ENCODE assay signal across 8 cellular contexts in genomic region chrX:140572724-140573123, GRCh38.
DNase-seq lines count a peak whose midpoint lies in the region; ATAC-seq, FAIRE-seq and TF ChIP-seq lines count a peak whose summit lies in the region.

No MANE protein-coding gene starts in this region.

- no peaks in the 10 kb centered on the region for H3K9me3 ChIP-seq in OCI-LY7 (ENCODE audit: low read length)
- no peaks in the 10 kb centered on the region for H3K9me3 ChIP-seq in prostate gland

- ATAC-seq in HG03064 (IDR thresholded peaks at IDR 0.05; ENCODE audit: low read depth, unreplicated experiment) (peak; percentile 87), GM21367 (IDR thresholded peaks at IDR 0.05; ENCODE audit: unreplicated experiment) (no peak)

- no peaks in the 10 kb centered on the region for H3K9me2 ChIP-seq in OCI-LY7 (ENCODE audit: insufficient read depth, low read length)

- H3K4me3 Mint-ChIP-seq in osteocyte (ENCODE audit: unreplicated experiment), result no peak overlapping the region

- no peaks in the 10 kb centered on the region for H3K9me3 Mint-ChIP-seq in osteocyte (ENCODE audit: unreplicated experiment)

- no TSS peak for BruUV-seq in OCI-LY7 (replicated peaks; lab: Mats Ljungman, UMichigan)

- no peaks in the 10 kb centered on the region for H3K79me2 ChIP-seq in OCI-LY7 (ENCODE audit: insufficient read depth, low read depth, low read length)

- H3K27ac Mint-ChIP-seq in osteocyte (ENCODE audit: unreplicated experiment), result no peak overlapping the region

- POLR2A ChIA-PET in OCI-LY7 (lab: Charles Lee), result no interaction called here

- no peak for TF ChIP-seq POLR2A in prostate gland (IDR thresholded peaks at IDR 0.05)

- H4K20me1 ChIP-seq in OCI-LY7 (ENCODE audit: insufficient read depth, low read length), result no peaks in the 10 kb centered on the region

- H3K36me3 ChIP-seq in OCI-LY7 (ENCODE audit: insufficient read depth, low read length) (no peaks in the 10 kb centered on the region), prostate gland (no peaks in the 10 kb centered on the region)

- no peaks in the 10 kb centered on the region for H3K27me3 Mint-ChIP-seq in osteocyte (ENCODE audit: unreplicated experiment)

- 0% methylated on average over 1 of the region's 1 CpG for WGBS in prostate gland

- H3K36me3 Mint-ChIP-seq in osteocyte (ENCODE audit: unreplicated experiment), result no peaks in the 10 kb centered on the region

- intact Hi-C loops in OCI-LY7 (cut with micrococcal nuclease; ENCODE audit: unreplicated experiment), result loop anchor here (2.0 to 10.0 kb wide), 2 partner anchors 92 to 160 kb away; no protein-coding TSS in a partner anchor
- intact Hi-C loops in prostate gland (cut with DNase I), result no loop called here

- H2AFZ ChIP-seq in OCI-LY7 (ENCODE audit: low read length), result no peak overlapping the region

- H3K4me1 Mint-ChIP-seq in osteocyte (ENCODE audit: unreplicated experiment), result no peaks in the 10 kb centered on the region

- FAIRE-seq in GM18507 (lab: Jason Lieb, UNC), result peak; percentile 66

- no peaks in the 10 kb centered on the region for H3K4me1 ChIP-seq in OCI-LY7 (ENCODE audit: insufficient read depth, low read length, poor library complexity, severe bottlenecking)
- no peaks in the 10 kb centered on the region for H3K4me1 ChIP-seq in prostate gland (replicated peaks)

- H3K4me2 ChIP-seq in OCI-LY7 (ENCODE audit: low read length), result no peak overlapping the region

- CTCF ChIA-PET in OCI-LY7 (lab: Charles Lee; ENCODE audit: unreplicated experiment), result no interaction called here

- DNase-seq in COLO829 (ENCODE audit: low spot score) (peak; percentile 6), GM18507 (ENCODE audit: extremely low spot score, insufficient read length, low read depth) (peak; percentile 0), OCI-LY7 (ENCODE audit: low spot score) (peak; percentile 31), epithelial cell of proximal tubule (ENCODE audit: low read depth) (no peak), osteocyte (ENCODE audit: extremely low spot score, unreplicated experiment) (no peak), prostate gland (ENCODE audit: low spot score) (no peak)

- H3K27ac ChIP-seq in OCI-LY7 (ENCODE audit: low read depth, low read length, poor library complexity, severe bottlenecking), result no peak overlapping the region
- no peak overlapping the region for H3K27ac ChIP-seq in prostate gland

- H3K27me3 ChIP-seq in prostate gland (replicated peaks; ENCODE audit: insufficient read depth), result no peaks in the 10 kb centered on the region

- H3K4me3 ChIP-seq in OCI-LY7 (ENCODE audit: low read depth, low read length, poor library complexity, severe bottlenecking), result no peak overlapping the region
- H3K4me3 ChIP-seq in epithelial cell of proximal tubule (ENCODE audit: low read depth, low read length), result no peak overlapping the region
- no peak overlapping the region for H3K4me3 ChIP-seq in prostate gland

- TF ChIP-seq CTCF in OCI-LY7 (conservative IDR thresholded peaks at IDR 0.05; ENCODE audit: low read length) (peak; percentile 74), epithelial cell of proximal tubule (conservative IDR thresholded peaks at IDR 0.05; ENCODE audit: low read depth, low read length) (peak; percentile 70), osteocyte (IDR thresholded peaks at IDR 0.05) (peak; percentile 67), prostate gland (IDR thresholded peaks at IDR 0.05) (no peak)

Comparison
In these comparisons a context has a peak if more than half of its experiments do, and no peak if none do; other contexts are left out.
1. DNase-seq: peak in COLO829 (single experiment), GM18507 (single experiment) and OCI-LY7 (single experiment); none in epithelial cell of proximal tubule (single experiment), osteocyte (single experiment) and prostate gland (single experiment).
2. CTCF ChIP-seq: peak in OCI-LY7 (single experiment), epithelial cell of proximal tubule (single experiment) and osteocyte (single experiment); none in prostate gland (0 of 4).